In the genomic region with DNA sequence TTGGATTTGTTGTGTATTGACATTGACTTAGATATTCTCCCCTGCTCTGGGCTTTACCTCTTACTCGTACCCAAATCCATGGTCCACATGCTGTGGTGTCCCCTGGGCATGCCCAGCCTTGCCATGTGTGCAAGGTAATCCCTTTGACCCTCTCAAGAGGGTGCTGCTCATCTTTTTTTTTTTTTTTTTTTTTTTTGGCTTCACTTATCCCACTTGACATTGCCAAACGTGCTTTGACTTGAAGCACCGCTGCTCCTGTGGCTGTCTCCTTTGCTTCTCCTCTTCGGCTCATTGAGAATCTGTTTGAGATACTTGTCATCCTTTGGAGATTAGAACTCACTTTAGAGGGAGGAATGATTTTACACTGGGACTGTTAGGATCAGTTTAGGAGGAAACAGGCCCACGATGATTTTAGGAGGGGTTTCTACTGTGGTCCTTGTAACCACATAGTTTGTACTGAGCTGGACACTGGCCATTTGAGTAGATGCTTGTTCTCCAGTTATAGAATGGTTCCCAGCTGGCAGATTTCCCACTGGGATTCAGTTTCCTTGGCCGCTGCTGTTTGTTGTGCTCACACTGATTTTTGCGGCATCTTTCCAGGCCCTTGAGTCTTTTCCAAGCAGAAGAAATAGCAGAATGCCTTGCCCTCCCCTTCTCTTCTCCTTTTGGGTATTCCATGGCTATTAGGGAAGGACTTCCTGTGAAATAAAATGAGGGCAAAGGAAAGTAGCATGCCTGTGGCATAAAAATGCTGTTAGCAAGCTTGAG, we compare ENCODE assay signal across 12 cellular contexts.
A peak's percentile ranks its signal among the peaks of the same experiment; 100 is the strongest.
DNase-seq lines count a peak whose midpoint lies in the region; ATAC-seq and TF ChIP-seq lines count a peak whose summit lies in the region.
"Had no signal": no experiment of that assay in that cellular context is flagged by ENCODE, and none has a peak within 500 bp of the region (broad histone marks: within the 10 kb centered on the region; RNA-seq: fewer than 3 reads in every experiment).

No MANE protein-coding gene starts in this region.

- no peaks in the 10 kb centered on the region for H3K9me3 ChIP-seq in fibroblast of lung (ENCODE audit: control insufficient read depth, insufficient read depth, low read depth, low read length)
- H3K9me3 ChIP-seq in H9 (ENCODE audit: control insufficient read depth, low read depth, low read length): no peaks in the 10 kb centered on the region

- TF ChIP-seq CTCF in fibroblast of lung (conservative IDR thresholded peaks at IDR 0.05 in 1 of 2, IDR thresholded peaks at IDR 0.05 in 1 of 2; ENCODE audit: low read depth in 1 of 2, low read length in 2 of 2) (no peak), nephron (IDR thresholded peaks at IDR 0.05; ENCODE audit: unreplicated experiment in 3 of 3) (no peak), H9 (conservative IDR thresholded peaks at IDR 0.05) (no peak)

- H2BK120ac ChIP-seq in H9 (ENCODE audit: low read depth, low read length, poor library complexity, severe bottlenecking): no peak overlapping the region

- no peaks in the 10 kb centered on the region for H3K79me2 ChIP-seq in fibroblast of lung (ENCODE audit: control insufficient read depth, insufficient read depth, low read length)
- H3K79me2 ChIP-seq in H9 (ENCODE audit: insufficient read depth, low read length): no peaks in the 10 kb centered on the region; the same call in 1 of the 2 replicates

- no peaks in the 10 kb centered on the region for H3K79me1 ChIP-seq in H9 (ENCODE audit: insufficient read depth, low read depth, low read length, poor library complexity, severe bottlenecking)

- H3K27ac Mint-ChIP-seq in nephron: peak overlapping the region; percentile 31 to 79 (median 52)
- H3K27ac Mint-ChIP-seq in H9: peak overlapping the region in 1 of 3 experiments; percentile 26; a peak in 1 of 7 replicates
- no peak overlapping the region for H3K27ac Mint-ChIP-seq in immature natural killer cell
- H3K27ac Mint-ChIP-seq in effector memory CD8-positive, alpha-beta T cell: no peak overlapping the region
- H3K27ac Mint-ChIP-seq: activated T-helper 2 cell treated with anti-CD3 and anti-CD28 coated beads, Interferon-gamma antibody, Interleukin-2, Interleukin-4, amounts not matched to agents 10 μg/mL and 5 μg/mL and 100 μg/mL, durations not matched to agents 14 hours and 24 hours and 36 hours had no signal

- H3K14ac ChIP-seq in H9 (ENCODE audit: insufficient read depth, low read length): no peak overlapping the region

- no peaks in the 10 kb centered on the region for H3K27me3 Mint-ChIP-seq in nephron (ENCODE audit: low read depth)
- peaks cover 1% of the 10 kb centered on the region; the same call in 1 of the 2 replicates for H3K27me3 Mint-ChIP-seq in H9 (ENCODE audit: low read depth)
- peaks cover 0 to 6% (median 0%) of the 10 kb centered on the region in 3 donors for H3K27me3 Mint-ChIP-seq in immature natural killer cell (ENCODE audit: low read depth in 3 of 3)
- H3K27me3 Mint-ChIP-seq in effector memory CD8-positive, alpha-beta T cell: no peaks in the 10 kb centered on the region

- H3T11ph ChIP-seq in H9 (ENCODE audit: low read length): no peak overlapping the region

- H3K27me3 ChIP-seq in fibroblast of lung (ENCODE audit: control insufficient read depth, insufficient read depth, low read length): no peaks in the 10 kb centered on the region
- no peaks in the 10 kb centered on the region for H3K27me3 ChIP-seq in H9 (ENCODE audit: insufficient read depth, low read length)
- H3K27me3 ChIP-seq: BLaER1 had no signal

- H3K36me3 ChIP-seq in fibroblast of lung (ENCODE audit: control insufficient read depth, insufficient read depth, low read length): no peaks in the 10 kb centered on the region

- no peak overlapping the region for H3K4me3 ChIP-seq in fibroblast of lung (replicated peaks in 1 of 4; ENCODE audit: control extremely low read depth in 1 of 4, insufficient read depth in 1 of 4, low read depth in 3 of 4, low read length in 4 of 4)
- H3K4me3 ChIP-seq: BLaER1, smooth muscle cell had no signal

- WGBS in H9 (ENCODE audit: extremely low coverage, insufficient read length, low lambda C conversion rate): no CpG with 5 or more reads among the region's 7 CpGs

- H2BK12ac ChIP-seq in H9 (ENCODE audit: insufficient read length, low read depth, low read length): no peak overlapping the region

- H2AFZ ChIP-seq in fibroblast of lung (ENCODE audit: low read length) (no peak overlapping the region), H9 (ENCODE audit: low read length) (no peak overlapping the region)

- H2AK5ac ChIP-seq in H9 (ENCODE audit: insufficient read length, low read length): no peak overlapping the region

- no peaks in the 10 kb centered on the region for H3K23me2 ChIP-seq in H9 (ENCODE audit: insufficient read length, low read depth, low read length, poor library complexity, severe bottlenecking)

- H4K20me1 ChIP-seq in fibroblast of lung (ENCODE audit: control insufficient read depth, extremely low read depth, insufficient read depth, low read length) (no peaks in the 10 kb centered on the region), H9 (ENCODE audit: control insufficient read depth, insufficient read depth, insufficient read length) (no peaks in the 10 kb centered on the region)

- no peak overlapping the region for H4K5ac ChIP-seq in H9 (ENCODE audit: insufficient read length, low read depth, low read length)

- no peak overlapping the region for H3K18ac ChIP-seq in H9 (ENCODE audit: insufficient read length, low read depth, low read length)

- no peak overlapping the region for H3K56ac ChIP-seq in H9 (ENCODE audit: insufficient read length, low read depth, low read length)

- H3K23ac ChIP-seq in H9 (ENCODE audit: insufficient read length, low read depth, low read length): no peak overlapping the region

- H3K4me1 Mint-ChIP-seq in nephron (peaks cover 58% of the 10 kb centered on the region), H9 (peaks cover 21 to 29% of the 10 kb centered on the region in 2 experiments), immature natural killer cell (peaks cover 0 to 2% of the 10 kb centered on the region in 2 donors)
- H3K4me1 Mint-ChIP-seq in effector memory CD8-positive, alpha-beta T cell (ENCODE audit: low read depth in 2 of 2): peaks cover 0 to 3% of the 10 kb centered on the region in 2 donors

- no peak overlapping the region for H2BK5ac ChIP-seq in H9 (ENCODE audit: insufficient read length, low read length)

- no peak overlapping the region for H2BK20ac ChIP-seq in H9 (ENCODE audit: low read depth, low read length, poor library complexity, severe bottlenecking)

- H3K4me3 Mint-ChIP-seq in nephron (no peak overlapping the region), H9 (no peak overlapping the region), immature natural killer cell (no peak overlapping the region)
- no peak overlapping the region for H3K4me3 Mint-ChIP-seq in effector memory CD8-positive, alpha-beta T cell

- no peak overlapping the region for H3K9ac ChIP-seq in fibroblast of lung (ENCODE audit: insufficient read depth, low read length)
- no peak overlapping the region for H3K9ac ChIP-seq in H9 (ENCODE audit: extremely low read depth, insufficient read length, low read length)
- H3K9ac ChIP-seq: BLaER1 had no signal

- H3K4me2 ChIP-seq in fibroblast of lung (ENCODE audit: extremely low read depth, insufficient read depth, low read length): no peak overlapping the region
- H3K4me2 ChIP-seq in H9 (ENCODE audit: insufficient read depth, insufficient read length, low read length): no peak overlapping the region
- H3K4me2 ChIP-seq: BLaER1, smooth muscle cell had no signal

- H3K27ac ChIP-seq in fibroblast of lung (ENCODE audit: insufficient read depth, low read length) (no peak overlapping the region), H9 (ENCODE audit: insufficient read length, low read depth, low read length) (no peak overlapping the region)
- H3K27ac ChIP-seq: BLaER1 had no signal

- no peak overlapping the region for H2BK15ac ChIP-seq in H9 (ENCODE audit: low read depth, low read length)

- DNase-seq in DMS 273 (lab: John Stamatoyannopoulos, UW; ENCODE audit: unreplicated experiment): peak; percentile 75
- peak; percentile 66 for DNase-seq in NCI-H2196 (lab: John Stamatoyannopoulos, UW; ENCODE audit: unreplicated experiment)
- peak; percentile 70 to 73 for DNase-seq in fibroblast of lung (ENCODE audit: low read depth in 2 of 2)
- DNase-seq in H9: no peak
- no peak for DNase-seq in immature natural killer cell
- no peak for DNase-seq in stimulated activated naive CD4-positive, alpha-beta T cell (lab: John Stamatoyannopoulos, UW)
- DNase-seq in effector memory CD8-positive, alpha-beta T cell: no peak
- DNase-seq: MM.1S had no signal

- no peak overlapping the region for H4K8ac ChIP-seq in H9 (replicated peaks; ENCODE audit: insufficient read length, low read depth, low read length)

- H3K9me3 Mint-ChIP-seq in nephron (no peaks in the 10 kb centered on the region), H9 (peaks cover 0 to 3% of the 10 kb centered on the region in 2 experiments; a peak in 2 of 5 replicates), immature natural killer cell (no peaks in the 10 kb centered on the region)
- no peaks in the 10 kb centered on the region for H3K9me3 Mint-ChIP-seq in effector memory CD8-positive, alpha-beta T cell
- H3K9me3 Mint-ChIP-seq: activated T-helper 2 cell treated with anti-CD3 and anti-CD28 coated beads, Interferon-gamma antibody, Interleukin-2, Interleukin-4, amounts not matched to agents 10 μg/mL and 5 μg/mL and 100 μg/mL, durations not matched to agents 14 hours and 24 hours and 36 hours had no signal

- H3K4me1 ChIP-seq in fibroblast of lung (ENCODE audit: control insufficient read depth, extremely low read depth, insufficient read depth, low read length) (no peaks in the 10 kb centered on the region), H9 (ENCODE audit: insufficient read depth, low read length) (no peaks in the 10 kb centered on the region; the same call in 1 of the 2 replicates)

- no peak for ATAC-seq in effector memory CD8-positive, alpha-beta T cell (replicated peaks)

- H4K91ac ChIP-seq in H9 (ENCODE audit: insufficient read length, low read depth, low read length): no peak overlapping the region

- H3K4ac ChIP-seq in H9 (ENCODE audit: low read depth, low read length): no peak overlapping the region

- H3K36me3 Mint-ChIP-seq in nephron (ENCODE audit: low read depth) (no peaks in the 10 kb centered on the region), H9 (ENCODE audit: insufficient read depth in 1 of 3, low read depth in 3 of 3) (no peaks in the 10 kb centered on the region), immature natural killer cell (no peaks in the 10 kb centered on the region)
- no peaks in the 10 kb centered on the region for H3K36me3 Mint-ChIP-seq in effector memory CD8-positive, alpha-beta T cell (ENCODE audit: insufficient read depth)

Comparison
In these comparisons a context has a peak if more than half of its experiments do, and no peak if none do; other contexts are left out.
1. DNase-seq: peak in DMS 273 (single experiment), NCI-H2196 (single experiment) and fibroblast of lung (2 of 2); none in H9 (single experiment), immature natural killer cell (0 of 3), stimulated activated naive CD4-positive, alpha-beta T cell (0 of 6) and effector memory CD8-positive, alpha-beta T cell (0 of 3).
2. H3K27ac Mint-ChIP-seq: peak in nephron (3 of 3); none in immature natural killer cell (0 of 6) and effector memory CD8-positive, alpha-beta T cell (0 of 2).